ENCODE assay signal across 8 cellular contexts in the genomic region with DNA sequence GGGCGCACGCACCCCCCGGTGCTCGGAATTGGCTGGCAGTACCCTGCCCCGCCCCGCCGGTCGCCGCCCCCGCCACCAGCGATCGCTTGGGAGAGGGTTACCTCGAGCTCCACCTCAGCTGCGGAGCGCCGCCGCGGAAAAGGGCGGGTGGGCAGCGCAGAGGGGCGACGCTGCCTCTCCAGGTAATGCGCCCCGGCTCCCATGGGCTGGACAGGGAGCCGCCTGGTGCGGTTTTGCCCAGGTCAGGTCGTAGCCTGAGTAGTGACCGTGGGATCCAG. TPM values are rescaled to one million over a fixed set of nuclear protein-coding genes. Genes with fewer than 3 reads are reported as not detected.
DNase-seq lines count a peak whose midpoint lies in the region; ATAC-seq and TF ChIP-seq lines count a peak whose summit lies in the region.

No MANE protein-coding gene starts in this region.

- ATAC-seq in activated T-cell treated with anti-CD3 and anti-CD28 coated beads, Interleukin-2, amount 50 U/mL, for 4 hours: peak; percentile 24 to 32
- ATAC-seq in GM18511 (IDR thresholded peaks at IDR 0.05; ENCODE audit: unreplicated experiment): no peak

- no peak overlapping the region for H2AFZ ChIP-seq in fibroblast of lung (ENCODE audit: low read length)

- no peaks in the 10 kb centered on the region for H3K27me3 ChIP-seq in fibroblast of lung (ENCODE audit: control insufficient read depth, insufficient read depth, low read length)
- H3K27me3 ChIP-seq in neutrophil: no peaks in the 10 kb centered on the region
- no peaks in the 10 kb centered on the region for H3K27me3 ChIP-seq in transverse colon

- H3K4me1 Mint-ChIP-seq in activated T-cell treated with anti-CD3 and anti-CD28 coated beads, Interleukin-2, amount 50 U/mL, for 4 hours (ENCODE audit: low read depth): peaks cover 37% of the 10 kb centered on the region

- H3K9me3 Mint-ChIP-seq in activated T-cell treated with anti-CD3 and anti-CD28 coated beads, Interleukin-2, amount 50 U/mL, for 4 hours: no peaks in the 10 kb centered on the region

- H3K27me3 Mint-ChIP-seq in activated T-cell treated with anti-CD3 and anti-CD28 coated beads, Interleukin-2, amount 50 U/mL, for 4 hours (ENCODE audit: low read depth): no peaks in the 10 kb centered on the region

- WGBS in transverse colon (ENCODE audit: low coverage in 1 of 2), 2 donors: 3% methylated on average over 19 of the region's 28 CpGs; no CpG with 5 or more reads in 1 of the 2 donors

- intact Hi-C loops in transverse colon (cut with DNase I; ENCODE audit: low total_unique reads): loop anchor here (5.0 kb wide), 3 partner anchors 42 to 117 kb away; a partner anchor contains a TSS

- no peaks in the 10 kb centered on the region for H4K20me1 ChIP-seq in fibroblast of lung (ENCODE audit: control insufficient read depth, extremely low read depth, insufficient read depth, low read length)

- in situ Hi-C loops in transverse colon (cut with MboI; ENCODE audit: low pct_ligation_motif_present in 1 of 4, low pct_unique_long_range_greater_than_20kb in 1 of 4, low sequenced_read_pairs in 3 of 4): loop anchor here in 2 of 4 donors (10.0 kb wide), 2 partner anchors 59 to 89 kb away; no protein-coding TSS in a partner anchor

- peak overlapping the region; percentile 88 for H3K9ac ChIP-seq in fibroblast of lung (ENCODE audit: insufficient read depth, low read length)

- TF ChIP-seq POLR2A in transverse colon (IDR thresholded peaks at IDR 0.05): no peak

- TF ChIP-seq CTCF in fibroblast of lung (conservative IDR thresholded peaks at IDR 0.05 in 1 of 2, IDR thresholded peaks at IDR 0.05 in 1 of 2; ENCODE audit: low read depth in 1 of 2, low read length in 2 of 2): no peak
- TF ChIP-seq CTCF in neutrophil (IDR thresholded peaks at IDR 0.05): no peak
- no peak for TF ChIP-seq CTCF in transverse colon (IDR thresholded peaks at IDR 0.05)

- H3K36me3 ChIP-seq in fibroblast of lung (ENCODE audit: control insufficient read depth, insufficient read depth, low read length): no peaks in the 10 kb centered on the region
- no peaks in the 10 kb centered on the region for H3K36me3 ChIP-seq in neutrophil
- H3K36me3 ChIP-seq in transverse colon: no peaks in the 10 kb centered on the region

- H3K9me3 ChIP-seq in fibroblast of lung (ENCODE audit: control insufficient read depth, insufficient read depth, low read depth, low read length) (no peaks in the 10 kb centered on the region), neutrophil (no peaks in the 10 kb centered on the region), transverse colon (no peaks in the 10 kb centered on the region)

- H3K4me2 ChIP-seq in fibroblast of lung (ENCODE audit: extremely low read depth, insufficient read depth, low read length): peak overlapping the region; percentile 90

- H3K4me3 Mint-ChIP-seq in activated T-cell treated with anti-CD3 and anti-CD28 coated beads, Interleukin-2, amount 50 U/mL, for 4 hours: peak overlapping the region; percentile 87

- H3K79me2 ChIP-seq in fibroblast of lung (ENCODE audit: control insufficient read depth, insufficient read depth, low read length): peaks cover 24% of the 10 kb centered on the region

- DNase-seq in NCI-H82 (lab: John Stamatoyannopoulos, UW) (peak; percentile 35), NCI-H82 treated with DMSO at 0.1 percent for 48 hours (lab: John Stamatoyannopoulos, UW; ENCODE audit: unreplicated experiment) (no peak), fibroblast of lung (ENCODE audit: low read depth in 2 of 2) (peak in 1 of 2 donors; percentile 38), transverse colon (peak; percentile 60), NCI-H1092 (lab: John Stamatoyannopoulos, UW) (no peak)
- peak; percentile 70 for DNase-seq in activated T-cell treated with anti-CD3 and anti-CD28 coated beads, Interleukin-2, amount 50 U/mL, for 4 hours

- peak overlapping the region; percentile 76 to 90 (median 80) for H3K4me3 ChIP-seq in fibroblast of lung (replicated peaks in 1 of 4; ENCODE audit: control extremely low read depth in 1 of 4, insufficient read depth in 1 of 4, low read depth in 3 of 4, low read length in 4 of 4)
- peak overlapping the region; percentile 95 to 100 for H3K4me3 ChIP-seq in neutrophil (ENCODE audit: low read depth in 1 of 2, low read length in 1 of 2)
- peak overlapping the region; percentile 49 to 72 (median 52) for H3K4me3 ChIP-seq in transverse colon

- H3K27ac ChIP-seq in fibroblast of lung (ENCODE audit: insufficient read depth, low read length) (peak overlapping the region; percentile 85), neutrophil (peak overlapping the region; percentile 95), transverse colon (peak overlapping the region; percentile 91 to 100 (median 93))

- TF ChIP-seq EP300 in transverse colon (IDR thresholded peaks at IDR 0.05; ENCODE audit: low read depth): no peak

- peaks cover 17% of the 10 kb centered on the region for H3K4me1 ChIP-seq in fibroblast of lung (ENCODE audit: control insufficient read depth, extremely low read depth, insufficient read depth, low read length)
- H3K4me1 ChIP-seq in neutrophil (ENCODE audit: control insufficient read depth in 1 of 2, insufficient read depth in 1 of 2, low read depth in 1 of 2, low read length in 1 of 2): peaks cover 65 to 80% of the 10 kb centered on the region in 2 experiments
- peaks cover 15 to 35% (median 32%) of the 10 kb centered on the region in 4 donors for H3K4me1 ChIP-seq in transverse colon

- H3K36me3 Mint-ChIP-seq in activated T-cell treated with anti-CD3 and anti-CD28 coated beads, Interleukin-2, amount 50 U/mL, for 4 hours (ENCODE audit: insufficient read depth): peaks cover 4% of the 10 kb centered on the region

RNA-seq across cellular contexts. Expression of a gene that starts 1.3 kb away (rescaled TPM):
- 10 to 100 TPM; 60.5 to 77.0 (median 68.8) TPM for total RNA-seq in activated T-cell treated with anti-CD3 and anti-CD28 coated beads, Interleukin-2, amount 50 U/mL, for 4 hours
- total RNA-seq in fibroblast of lung: 22.9 and 25.8 TPM in 2 replicates
- polyA plus RNA-seq in fibroblast of lung: 14.2 and 15.5 TPM in 2 replicates
- 21.8 and 22.1 TPM in 2 replicates for polyA plus RNA-seq in fibroblast of lung (2012)
- polyA minus RNA-seq in fibroblast of lung (ENCODE audit: low replicate concordance): 36.3 and 37.4 TPM in 2 replicates
- total RNA-seq in transverse colon: 10 to 100 TPM; 16.9 to 29.9 (median 20.2) TPM

Comparison
In these comparisons a context has a peak if more than half of its experiments do, and no peak if none do; other contexts are left out.
1. DNase-seq: peak in NCI-H82 (single experiment), activated T-cell treated with anti-CD3 and anti-CD28 coated beads, Interleukin-2, amount 50 U/mL, for 4 hours (single experiment) and transverse colon (single experiment); none in NCI-H82 treated with DMSO at 0.1 percent for 48 hours (single experiment) and NCI-H1092 (single experiment).
2. Peak in every context shown above with its lines, with median percentiles within 50 percentile points of each other: H3K27ac ChIP-seq and H3K4me3 ChIP-seq.